In the genomic region with DNA sequence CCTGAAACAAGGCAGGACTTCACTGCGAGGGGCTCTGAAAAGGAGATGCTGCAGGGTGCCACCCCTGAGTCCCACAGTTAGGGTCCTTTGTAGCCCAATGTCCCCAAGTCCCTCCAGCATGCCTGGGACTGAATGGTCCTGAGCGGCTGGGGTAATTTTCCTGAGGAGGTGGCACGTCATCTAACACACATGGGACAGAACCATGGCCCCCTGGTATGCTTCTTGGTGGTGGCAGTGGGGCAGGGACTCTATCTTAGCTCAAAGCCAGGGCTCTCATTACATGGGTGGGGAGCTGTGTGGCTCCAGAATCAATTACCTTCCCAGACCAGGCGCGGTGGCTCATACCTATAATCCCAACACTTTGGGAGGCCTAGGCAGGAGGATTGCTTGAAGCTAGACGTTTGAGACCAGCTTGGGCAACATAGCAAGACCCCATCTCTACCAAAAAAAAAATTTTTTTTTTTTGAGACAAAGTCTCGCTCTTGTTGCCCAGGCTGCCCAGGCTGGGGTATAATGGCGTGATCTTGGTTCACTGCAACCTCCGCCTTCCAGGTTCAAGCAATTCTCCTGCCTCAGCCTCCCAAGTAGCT, we compare ENCODE assay signal across 18 cellular contexts. TPM values are rescaled to one million over a fixed set of nuclear protein-coding genes. Genes with fewer than 3 reads are reported as not detected.
"Had no signal": no experiment of that assay in that cellular context is flagged by ENCODE, and none has a peak within 500 bp of the region (broad histone marks: within the 10 kb centered on the region; RNA-seq: fewer than 3 reads in every experiment).

No MANE protein-coding gene starts in this region.

- H3K4me1 Mint-ChIP-seq: stimulated activated memory B cell treated with anti-CD40 and anti-IgM and Interleukin-4, amounts not matched to agents 10 μg/mL and 1 μg/mL and 100 μg/mL, for 72 hours had no signal

- H3K9ac ChIP-seq: parathyroid adenoma had no signal

- H2AFZ ChIP-seq: parathyroid adenoma had no signal

- H3K9me3 Mint-ChIP-seq: activated CD4-positive, alpha-beta T cell treated with anti-CD3 and anti-CD28 coated beads, Interleukin-2, amount 10 ng/mL, durations not matched to agents 7 days and 5 days; activated T-cell treated with anti-CD3 and anti-CD28 coated beads, Interleukin-2, amount 50 U/mL, for 72 hours; naive B cell; stimulated activated memory B cell treated with anti-CD40 and anti-IgM and Interleukin-4, amounts not matched to agents 10 μg/mL and 1 μg/mL and 100 μg/mL, for 72 hours; T-helper 1 cell treated with Interleukin-12 subunit alpha and Interleukin-12 subunit beta and Interleukin-4 antibody, amounts not matched to agents 30 μg/mL and 1 μg/mL, for 36 hours had no signal

- H3K27me3 ChIP-seq: spleen had no signal

- H3K27ac Mint-ChIP-seq: activated naive CD8-positive, alpha-beta T cell; activated T-cell treated with anti-CD3 and anti-CD28 coated beads, Interleukin-2, amount 50 U/mL, for 72 hours; stimulated activated memory B cell treated with anti-CD40 and anti-IgM and Interleukin-4, amounts not matched to agents 10 μg/mL and 1 μg/mL and 100 μg/mL, for 72 hours; T-helper 1 cell treated with Interleukin-12 subunit alpha and Interleukin-12 subunit beta and Interleukin-4 antibody, amounts not matched to agents 30 μg/mL and 1 μg/mL, for 36 hours had no signal

- DNase-seq: activated CD4-positive, alpha-beta T cell treated with anti-CD3 and anti-CD28 coated beads, Interleukin-2, amount 10 ng/mL, durations not matched to agents 7 days and 5 days; activated gamma-delta T cell treated with Interleukin-2 at 50 U/mL for 16 hours; activated T-cell treated with anti-CD3 and anti-CD28 coated beads, Interleukin-2, amount 50 U/mL, for 72 hours; amniotic stem cell; central memory CD4-positive, alpha-beta T cell; left ventricle myocardium superior; naive B cell; stimulated activated CD4-positive, alpha-beta T cell treated with anti-CD3 and anti-CD28 coated beads, Interleukin-4, amount 100 ng/mL, for 4 hours had no signal

- H3K79me2 ChIP-seq: parathyroid adenoma had no signal

- H3K4me3 Mint-ChIP-seq: activated CD4-positive, alpha-beta T cell treated with anti-CD3 and anti-CD28 coated beads, Interleukin-2, amount 10 ng/mL, durations not matched to agents 7 days and 5 days; activated naive CD8-positive, alpha-beta T cell; activated T-cell treated with anti-CD3 and anti-CD28 coated beads, Interleukin-2, amount 50 U/mL, for 72 hours; naive B cell; stimulated activated memory B cell treated with anti-CD40 and anti-IgM and Interleukin-4, amounts not matched to agents 10 μg/mL and 1 μg/mL and 100 μg/mL, for 72 hours; T-helper 1 cell treated with Interleukin-12 subunit alpha and Interleukin-12 subunit beta and Interleukin-4 antibody, amounts not matched to agents 30 μg/mL and 1 μg/mL, for 36 hours had no signal

- FAIRE-seq: frontal cortex, urothelium cell line had no signal

- H3K9me3 ChIP-seq: mucosa of descending colon, spleen had no signal

- H3K36me3 Mint-ChIP-seq: activated naive CD8-positive, alpha-beta T cell had no signal

- H3K27ac ChIP-seq: coronary artery, parathyroid adenoma, spleen had no signal

- H3K27me3 Mint-ChIP-seq: activated CD4-positive, alpha-beta T cell treated with anti-CD3 and anti-CD28 coated beads, Interleukin-2, amount 10 ng/mL, durations not matched to agents 7 days and 5 days; activated naive CD8-positive, alpha-beta T cell; naive B cell; stimulated activated memory B cell treated with anti-CD40 and anti-IgM and Interleukin-4, amounts not matched to agents 10 μg/mL and 1 μg/mL and 100 μg/mL, for 72 hours had no signal

- H3K4me1 ChIP-seq: parathyroid adenoma, spleen had no signal

- H3K4me3 ChIP-seq: coronary artery, mucosa of descending colon, spleen had no signal

RNA-seq across cellular contexts. Expression of gene SLC7A9, which starts 7.9 kb away (rescaled TPM):
- total RNA-seq: kidney epithelial cell, left ventricle myocardium superior had no signal
